8 cellular contexts compared by ENCODE assay signal in genomic region chr12:71636704-71637115, GRCh38. TPM values are rescaled to one million over a fixed set of nuclear protein-coding genes. Genes with fewer than 3 reads are reported as not detected.
DNase-seq lines count a peak whose midpoint lies in the region; ATAC-seq and TF ChIP-seq lines count a peak whose summit lies in the region.

No MANE protein-coding gene starts in this region.

- TF ChIP-seq CTCF in mesothelial cell of epicardium (IDR thresholded peaks at IDR 0.05; ENCODE audit: unreplicated experiment) = peak; percentile 79

- ATAC-seq in GM21447 (IDR thresholded peaks at IDR 0.05; ENCODE audit: unreplicated experiment) = peak; percentile 77

- peaks cover 5% of the 10 kb centered on the region for H3K4me1 Mint-ChIP-seq in mesothelial cell of epicardium

- H3K27ac Mint-ChIP-seq in mesothelial cell of epicardium = peak overlapping the region; percentile 43

- H3K4me3 Mint-ChIP-seq in mesothelial cell of epicardium = no peak overlapping the region

- H3K9me3 Mint-ChIP-seq in mesothelial cell of epicardium = no peaks in the 10 kb centered on the region

- peak; percentile 91 for DNase-seq in DMS53 (lab: John Stamatoyannopoulos, UW)
- peak; percentile 57 for DNase-seq in MV-4-11 (lab: John Stamatoyannopoulos, UW)
- peak; percentile 50 to 53 for DNase-seq in SHP77 (lab: John Stamatoyannopoulos, UW)
- peak; percentile 63 to 76 for DNase-seq in dermis microvascular lymphatic vessel endothelial cell (ENCODE audit: low read depth in 2 of 2)
- no peak for DNase-seq in mesothelial cell of epicardium (ENCODE audit: low spot score in 2 of 2, unreplicated experiment in 2 of 2)
- no peak for DNase-seq in mucosa of gallbladder (ENCODE audit: low spot score)
- DNase-seq in T1000 (lab: John Stamatoyannopoulos, UW) = no peak

- H3K36me3 Mint-ChIP-seq in mesothelial cell of epicardium = peaks cover 22% of the 10 kb centered on the region

- H3K27me3 Mint-ChIP-seq in mesothelial cell of epicardium (ENCODE audit: low read depth) = no peaks in the 10 kb centered on the region

RNA-seq across cellular contexts. Expression of gene ZFC3H1, which starts 26.9 kb away (rescaled TPM):
- total RNA-seq in dermis microvascular lymphatic vessel endothelial cell (11.4 and 16.8 TPM in 2 replicates), mesothelial cell of epicardium (53.5 to 55.5 TPM (median 55.3 TPM) in 3 replicates), mucosa of gallbladder (36.4 TPM)

RNA-seq across cellular contexts. Expression of gene THAP2, which starts 27.4 kb away (rescaled TPM):
- total RNA-seq in dermis microvascular lymphatic vessel endothelial cell = 2.1 and 2.7 TPM in 2 replicates
- total RNA-seq in mesothelial cell of epicardium = 7.8 to 8.9 TPM (median 8.9 TPM) in 3 replicates
- total RNA-seq in mucosa of gallbladder = 5.0 TPM

RNA-seq across cellular contexts. Expression of gene TMEM19, which starts 49.2 kb away (rescaled TPM):
- total RNA-seq in dermis microvascular lymphatic vessel endothelial cell (34.5 and 42.5 TPM in 2 replicates), mesothelial cell of epicardium (14.0 to 20.2 TPM (median 17.3 TPM) in 3 replicates), mucosa of gallbladder (46.0 TPM)

Comparison
In these comparisons a context has a peak if more than half of its experiments do, and no peak if none do; other contexts are left out.
1. DNase-seq: peak in DMS53 (single experiment), MV-4-11 (single experiment), SHP77 (2 of 2) and dermis microvascular lymphatic vessel endothelial cell (2 of 2); none in mesothelial cell of epicardium (0 of 2), mucosa of gallbladder (single experiment) and T1000 (single experiment).